In genomic region chr15:22227411-22227810, GRCh38 we compare ENCODE assay signal across 27 cellular contexts.
"Had no signal": no experiment of that assay in that cellular context is flagged by ENCODE, and none has a peak within 500 bp of the region (broad histone marks: within the 10 kb centered on the region; RNA-seq: fewer than 3 reads in every experiment).

No MANE protein-coding gene starts in this region.

- H3K4me1 ChIP-seq: breast epithelium, esophagus muscularis mucosa, foreskin keratinocyte, lower lobe of right lung, pancreas, prostate gland, sigmoid colon, suprapubic skin, tibial artery had no signal

- H3K36me3 ChIP-seq: breast epithelium, esophagus muscularis mucosa, heart left ventricle, lower lobe of right lung, neutrophil, pancreas, prostate gland, sigmoid colon, suprapubic skin, tibial artery had no signal

- H3K4me1 Mint-ChIP-seq: nephron progenitor cell had no signal

- FAIRE-seq: pancreas, small intestine had no signal

- DNase-seq: activated CD4-positive, alpha-beta T cell treated with anti-CD3 and anti-CD28 coated beads, Interleukin-2, amount 50 U/mL, for 4 hours; activated naive CD4-positive, alpha-beta T cell treated with anti-CD3 and anti-CD28 coated beads, Interleukin-2, amount 10 ng/mL, durations not matched to agents 7 days and 5 days; activated T-cell treated with anti-CD3 and anti-CD28 coated beads, Interleukin-2, amount 50 U/mL, for 72 hours; central memory CD4-positive, alpha-beta T cell; foreskin keratinocyte; hypothalamus; immature natural killer cell; lower lobe of right lung; mesendoderm; mucosa of descending colon; nephron progenitor cell; pancreas; sigmoid colon; small intestine; stimulated activated CD4-positive, alpha-beta T cell treated with anti-CD3 and anti-CD28 coated beads, Interleukin-15, amount 100 ng/mL, for 24 hours; stimulated activated naive CD4-positive, alpha-beta T cell; T-helper 17 cell; T1000; tibial artery had no signal

- H3K9me3 ChIP-seq: breast epithelium, esophagus muscularis mucosa, heart left ventricle, lower lobe of right lung, neutrophil, pancreas, prostate gland, suprapubic skin, tibial artery had no signal

- ATAC-seq: activated T-cell treated with anti-CD3 and anti-CD28 coated beads, Interleukin-2, amount 50 U/mL, for 72 hours; foreskin keratinocyte; heart left ventricle; lower lobe of right lung; mucosa of descending colon; pancreas; SK-N-SH treated with all-trans-retinoic acid at 6 μM for 48 hours; T-helper 17 cell had no signal

- H3K4me3 Mint-ChIP-seq: activated naive CD4-positive, alpha-beta T cell treated with anti-CD3 and anti-CD28 coated beads, Interleukin-2, amount 10 ng/mL, durations not matched to agents 7 days and 5 days; activated T-cell treated with anti-CD3 and anti-CD28 coated beads, Interleukin-2, amount 50 U/mL, for 72 hours; dendritic cell treated with granulocyte-macrophage colony-stimulating factor and Interleukin-4, amounts not matched to agents 40 ng/mL and 50 ng/mL, for 4 days; immature natural killer cell; nephron progenitor cell; T-helper 17 cell had no signal

- H3K9me3 Mint-ChIP-seq: activated naive CD4-positive, alpha-beta T cell treated with anti-CD3 and anti-CD28 coated beads, Interleukin-2, amount 10 ng/mL, durations not matched to agents 7 days and 5 days; activated T-cell treated with anti-CD3 and anti-CD28 coated beads, Interleukin-2, amount 50 U/mL, for 72 hours; dendritic cell treated with granulocyte-macrophage colony-stimulating factor and Interleukin-4, amounts not matched to agents 40 ng/mL and 50 ng/mL, for 4 days; immature natural killer cell had no signal

- H3K36me3 Mint-ChIP-seq: activated naive CD4-positive, alpha-beta T cell treated with anti-CD3 and anti-CD28 coated beads, Interleukin-2, amount 10 ng/mL, durations not matched to agents 7 days and 5 days; immature natural killer cell had no signal

- H3K27me3 ChIP-seq: breast epithelium, esophagus muscularis mucosa, foreskin keratinocyte, neutrophil, pancreas, sigmoid colon, suprapubic skin, tibial artery had no signal

- H3K27ac Mint-ChIP-seq: activated naive CD4-positive, alpha-beta T cell treated with anti-CD3 and anti-CD28 coated beads, Interleukin-2, amount 10 ng/mL, durations not matched to agents 7 days and 5 days; activated T-cell treated with anti-CD3 and anti-CD28 coated beads, Interleukin-2, amount 50 U/mL, for 72 hours; dendritic cell treated with granulocyte-macrophage colony-stimulating factor and Interleukin-4, amounts not matched to agents 40 ng/mL and 50 ng/mL, for 4 days; nephron progenitor cell; T-helper 17 cell had no signal

- H3K4me3 ChIP-seq: breast epithelium, esophagus muscularis mucosa, heart left ventricle, lower lobe of right lung, mucosa of descending colon, pancreas, prostate gland, sigmoid colon, suprapubic skin, tibial artery had no signal

- H3K27ac ChIP-seq: breast epithelium, esophagus muscularis mucosa, foreskin keratinocyte, heart left ventricle, lower lobe of right lung, neutrophil, pancreas, prostate gland, sigmoid colon, suprapubic skin, tibial artery had no signal
